Comparison of ENCODE assay signal across 25 cellular contexts in the genomic region with DNA sequence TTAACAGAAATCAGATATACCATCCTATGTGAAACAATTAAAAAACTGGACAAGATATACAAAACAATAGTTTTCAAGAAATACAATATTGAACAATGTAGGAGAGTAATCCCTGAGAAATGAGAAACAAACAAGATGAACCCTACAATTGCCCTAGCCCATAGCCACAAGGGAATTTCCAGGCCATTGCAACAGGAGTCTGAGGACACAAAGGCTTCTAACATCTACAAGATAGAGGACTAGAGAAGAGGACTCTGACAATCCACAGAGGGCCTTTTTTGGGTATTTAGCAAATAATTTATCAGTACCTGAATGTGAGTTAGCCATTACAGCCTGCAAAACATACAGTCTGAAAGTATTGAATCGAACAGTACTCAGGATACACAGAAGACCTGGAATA.
A peak's percentile ranks its signal among the peaks of the same experiment; 100 is the strongest.
DNase-seq lines count a peak whose midpoint lies in the region; ATAC-seq lines count a peak whose summit lies in the region.
"Had no signal": no experiment of that assay in that cellular context is flagged by ENCODE, and none has a peak within 500 bp of the region (broad histone marks: within the 10 kb centered on the region; RNA-seq: fewer than 3 reads in every experiment).

No MANE protein-coding gene starts in this region.

- H2BK120ac ChIP-seq in mesendoderm (ENCODE audit: low read depth, low read length) = no peak overlapping the region

- no peak overlapping the region for H2BK15ac ChIP-seq in mesendoderm (replicated peaks; ENCODE audit: low read depth)

- H3K36me3 Mint-ChIP-seq in activated naive CD4-positive, alpha-beta T cell treated with anti-CD3 and anti-CD28 coated beads, Interleukin-2, amount 50 U/mL, for 24 hours = peaks cover 2% of the 10 kb centered on the region
- peaks cover 7% of the 10 kb centered on the region for H3K36me3 Mint-ChIP-seq in activated naive CD4-positive, alpha-beta T cell treated with anti-CD3 and anti-CD28 coated beads, Interleukin-2, amount 10 ng/mL, durations not matched to agents 7 days and 5 days
- H3K36me3 Mint-ChIP-seq: IgD-negative memory B cell had no signal

- DNase-seq in activated naive CD4-positive, alpha-beta T cell treated with anti-CD3 and anti-CD28 coated beads, Interleukin-2, amount 10 ng/mL, durations not matched to agents 7 days and 5 days = no peak
- DNase-seq in mesendoderm (no peak), NCI-H1436 treated with DMSO at 0.1 percent for 48 hours (lab: John Stamatoyannopoulos, UW) (no peak)
- DNase-seq in activated CD8-positive, alpha-beta memory T cell treated with anti-CD3 and anti-CD28 coated beads for 24 hours = no peak
- DNase-seq: activated CD4-positive, alpha-beta T cell treated with anti-CD3 and anti-CD28 coated beads for 1 hour; activated effector memory CD4-positive, alpha-beta T cell treated with Interleukin-2 at 50 U/mL for 16 hours; adrenal gland; foreskin melanocyte; midbrain; NCI-H1694 treated with DMSO at 0.1 percent for 48 hours; NCI-H226; nephron progenitor cell; Peyer's patch; SK-N-SH; T-helper 9 cell had no signal

- H3K18ac ChIP-seq in mesendoderm (ENCODE audit: low read length) = no peak overlapping the region

- H4K8ac ChIP-seq in mesendoderm (ENCODE audit: low read depth, low read length) = no peak overlapping the region

- H3K36me3 ChIP-seq in mesendoderm (ENCODE audit: control insufficient read depth, insufficient read depth, low read length) = no peaks in the 10 kb centered on the region
- H3K36me3 ChIP-seq: adrenal gland, Peyer's patch had no signal

- peak overlapping the region; percentile 24 for H3K4me3 Mint-ChIP-seq in activated naive CD4-positive, alpha-beta T cell treated with anti-CD3 and anti-CD28 coated beads, Interleukin-2, amount 50 U/mL, for 24 hours
- H3K4me3 Mint-ChIP-seq in activated naive CD4-positive, alpha-beta T cell treated with anti-CD3 and anti-CD28 coated beads, Interleukin-2, amount 10 ng/mL, durations not matched to agents 7 days and 5 days = no peak overlapping the region
- H3K4me3 Mint-ChIP-seq: B cell; dendritic cell treated with granulocyte-macrophage colony-stimulating factor and Interleukin-4, amounts not matched to agents 40 ng/mL and 50 ng/mL, for 4 days; IgD-negative memory B cell; nephron progenitor cell had no signal

- H3K27ac Mint-ChIP-seq in activated naive CD4-positive, alpha-beta T cell treated with anti-CD3 and anti-CD28 coated beads, Interleukin-2, amount 50 U/mL, for 24 hours = no peak overlapping the region
- H3K27ac Mint-ChIP-seq in activated naive CD4-positive, alpha-beta T cell treated with anti-CD3 and anti-CD28 coated beads, Interleukin-2, amount 10 ng/mL, durations not matched to agents 7 days and 5 days = no peak overlapping the region
- H3K27ac Mint-ChIP-seq: B cell; dendritic cell treated with granulocyte-macrophage colony-stimulating factor and Interleukin-4, amounts not matched to agents 40 ng/mL and 50 ng/mL, for 4 days; IgD-negative memory B cell; nephron progenitor cell; progenitor cell of endocrine pancreas had no signal

- H3K4me1 Mint-ChIP-seq in activated naive CD4-positive, alpha-beta T cell treated with anti-CD3 and anti-CD28 coated beads, Interleukin-2, amount 50 U/mL, for 24 hours = peaks cover 24% of the 10 kb centered on the region
- peaks cover 13% of the 10 kb centered on the region for H3K4me1 Mint-ChIP-seq in activated naive CD4-positive, alpha-beta T cell treated with anti-CD3 and anti-CD28 coated beads, Interleukin-2, amount 10 ng/mL, durations not matched to agents 7 days and 5 days
- H3K4me1 Mint-ChIP-seq: B cell, IgD-negative memory B cell, nephron progenitor cell had no signal

- no peaks in the 10 kb centered on the region for H3K27me3 Mint-ChIP-seq in activated naive CD4-positive, alpha-beta T cell treated with anti-CD3 and anti-CD28 coated beads, Interleukin-2, amount 50 U/mL, for 24 hours
- no peaks in the 10 kb centered on the region for H3K27me3 Mint-ChIP-seq in activated naive CD4-positive, alpha-beta T cell treated with anti-CD3 and anti-CD28 coated beads, Interleukin-2, amount 10 ng/mL, durations not matched to agents 7 days and 5 days
- H3K27me3 Mint-ChIP-seq: B cell; dendritic cell treated with granulocyte-macrophage colony-stimulating factor and Interleukin-4, amounts not matched to agents 40 ng/mL and 50 ng/mL, for 4 days; IgD-negative memory B cell; progenitor cell of endocrine pancreas had no signal

- H3K79me1 ChIP-seq in mesendoderm (ENCODE audit: low read length) = no peaks in the 10 kb centered on the region

- H4K5ac ChIP-seq in mesendoderm (ENCODE audit: low read length) = no peak overlapping the region

- H3K27ac ChIP-seq in mesendoderm (ENCODE audit: low read depth, low read length) = no peak overlapping the region
- H3K27ac ChIP-seq: 22Rv1, adrenal gland, epithelial cell of prostate, Peyer's patch had no signal

- H2BK5ac ChIP-seq in mesendoderm (ENCODE audit: low read length) = no peak overlapping the region

- H3K4me1 ChIP-seq in mesendoderm (ENCODE audit: control insufficient read depth, low read depth, low read length) = no peaks in the 10 kb centered on the region
- H3K4me1 ChIP-seq: adrenal gland, Peyer's patch had no signal

- H2AK5ac ChIP-seq in mesendoderm (ENCODE audit: low read length) = no peak overlapping the region

- no peaks in the 10 kb centered on the region for H3K9me3 Mint-ChIP-seq in activated naive CD4-positive, alpha-beta T cell treated with anti-CD3 and anti-CD28 coated beads, Interleukin-2, amount 50 U/mL, for 24 hours
- H3K9me3 Mint-ChIP-seq in activated naive CD4-positive, alpha-beta T cell treated with anti-CD3 and anti-CD28 coated beads, Interleukin-2, amount 10 ng/mL, durations not matched to agents 7 days and 5 days = peaks cover 5% of the 10 kb centered on the region
- H3K9me3 Mint-ChIP-seq: dendritic cell treated with granulocyte-macrophage colony-stimulating factor and Interleukin-4, amounts not matched to agents 40 ng/mL and 50 ng/mL, for 4 days; nephron progenitor cell had no signal

- ATAC-seq in GM21515 (IDR thresholded peaks at IDR 0.05; ENCODE audit: unreplicated experiment) (peak; percentile 48), HG03135 (IDR thresholded peaks at IDR 0.05; ENCODE audit: unreplicated experiment) (peak; percentile 45), GM19455 (IDR thresholded peaks at IDR 0.05; ENCODE audit: unreplicated experiment) (no peak)

- H3K4me3 ChIP-seq in mesendoderm (ENCODE audit: low read length) = no peak overlapping the region
- H3K4me3 ChIP-seq: adrenal gland, Peyer's patch had no signal

- no peak overlapping the region for H3K9ac ChIP-seq in mesendoderm (ENCODE audit: low read length)
- H3K9ac ChIP-seq: SK-N-SH had no signal

- WGBS in mesendoderm (ENCODE audit: extremely low coverage, insufficient coverage, low lambda C conversion rate) = no CpG with 5 or more reads among the region's 1 CpG

- H3K4ac ChIP-seq in mesendoderm (ENCODE audit: low read depth, low read length) = no peak overlapping the region

- no peak overlapping the region for H3K23ac ChIP-seq in mesendoderm (ENCODE audit: low read length)

- no peaks in the 10 kb centered on the region for H3K79me2 ChIP-seq in mesendoderm (ENCODE audit: control insufficient read depth, insufficient read depth, low read length)

- no peak overlapping the region for H3K56ac ChIP-seq in mesendoderm (ENCODE audit: low read length)

- H3K4me2 ChIP-seq in mesendoderm (ENCODE audit: low read length) = no peak overlapping the region
- H3K4me2 ChIP-seq: SK-N-SH had no signal

- CTCF ChIA-PET in activated naive CD4-positive, alpha-beta T cell treated with anti-CD3 and anti-CD28 coated beads, Interleukin-2, amount 10 ng/mL, durations not matched to agents 7 days and 5 days (lab: Charles Lee) = no interaction called here

- H3K27me3 ChIP-seq in mesendoderm (ENCODE audit: insufficient read depth, low read length, poor library complexity) = no peaks in the 10 kb centered on the region
- H3K27me3 ChIP-seq: adrenal gland, Peyer's patch had no signal
